Comparison of ENCODE assay signal across 1 cellular context in the genomic region with DNA sequence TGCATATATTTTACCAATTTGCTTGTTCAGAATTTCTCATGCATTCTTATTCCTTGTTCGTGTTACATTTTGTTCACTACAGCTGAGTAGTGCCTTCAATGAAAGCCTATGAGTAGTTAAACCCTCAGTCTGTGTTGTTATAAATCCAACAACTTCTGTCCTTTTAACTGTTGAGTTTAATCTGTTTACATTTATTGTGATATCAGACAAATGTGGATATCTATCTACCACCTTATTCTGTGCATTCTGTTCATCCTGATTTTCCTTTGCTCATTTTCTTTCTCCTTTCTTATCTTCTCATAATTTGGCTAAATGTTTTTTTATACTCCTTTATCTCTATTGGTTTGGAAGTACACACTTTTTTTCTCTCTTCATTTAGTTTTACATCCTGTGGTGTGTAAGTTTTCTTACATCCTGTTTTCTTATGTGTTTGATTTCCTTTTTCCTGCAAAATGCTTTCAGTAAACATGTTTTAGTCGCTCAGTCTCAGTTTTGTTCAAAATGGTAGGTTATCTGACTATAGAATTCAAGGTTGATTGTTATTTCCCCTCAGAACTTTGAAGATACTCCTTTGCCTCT.
TF ChIP-seq lines count a peak whose summit lies in the region.

No MANE protein-coding gene starts in this region.

TF ChIP-seq in K562, 482 proteins besides CTCF, POLR2A, EP300 and RAD21:
- TF ChIP-seq, protein P1, sequence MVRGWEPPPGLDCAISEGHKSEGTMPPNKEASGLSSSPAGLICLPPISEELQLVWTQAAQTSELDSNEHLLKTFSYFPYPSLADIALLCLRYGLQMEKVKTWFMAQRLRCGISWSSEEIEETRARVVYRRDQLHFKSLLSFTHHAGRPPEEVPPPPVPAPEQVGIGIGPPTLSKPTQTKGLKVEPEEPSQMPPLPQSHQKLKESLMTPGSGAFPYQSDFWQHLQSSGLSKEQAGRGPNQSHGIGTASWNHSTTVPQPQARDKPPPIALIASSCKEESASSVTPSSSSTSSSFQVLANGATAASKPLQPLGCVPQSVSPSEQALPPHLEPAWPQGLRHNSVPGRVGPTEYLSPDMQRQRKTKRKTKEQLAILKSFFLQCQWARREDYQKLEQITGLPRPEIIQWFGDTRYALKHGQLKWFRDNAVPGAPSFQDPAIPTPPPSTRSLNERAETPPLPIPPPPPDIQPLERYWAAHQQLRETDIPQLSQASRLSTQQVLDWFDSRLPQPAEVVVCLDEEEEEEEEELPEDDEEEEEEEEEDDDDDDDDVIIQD (CRISPR knock-in tag; IDR thresholded peaks at IDR 0.05) = no peak
- TF ChIP-seq, protein P2, sequence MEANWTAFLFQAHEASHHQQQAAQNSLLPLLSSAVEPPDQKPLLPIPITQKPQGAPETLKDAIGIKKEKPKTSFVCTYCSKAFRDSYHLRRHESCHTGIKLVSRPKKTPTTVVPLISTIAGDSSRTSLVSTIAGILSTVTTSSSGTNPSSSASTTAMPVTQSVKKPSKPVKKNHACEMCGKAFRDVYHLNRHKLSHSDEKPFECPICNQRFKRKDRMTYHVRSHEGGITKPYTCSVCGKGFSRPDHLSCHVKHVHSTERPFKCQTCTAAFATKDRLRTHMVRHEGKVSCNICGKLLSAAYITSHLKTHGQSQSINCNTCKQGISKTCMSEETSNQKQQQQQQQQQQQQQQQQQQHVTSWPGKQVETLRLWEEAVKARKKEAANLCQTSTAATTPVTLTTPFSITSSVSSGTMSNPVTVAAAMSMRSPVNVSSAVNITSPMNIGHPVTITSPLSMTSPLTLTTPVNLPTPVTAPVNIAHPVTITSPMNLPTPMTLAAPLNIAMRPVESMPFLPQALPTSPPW (CRISPR knock-in tag; IDR thresholded peaks at IDR 0.05) = 0 out of 2 replicates have a peak, but pooled peaks have one; percentile 12
- TF ChIP-seq, protein P3, sequence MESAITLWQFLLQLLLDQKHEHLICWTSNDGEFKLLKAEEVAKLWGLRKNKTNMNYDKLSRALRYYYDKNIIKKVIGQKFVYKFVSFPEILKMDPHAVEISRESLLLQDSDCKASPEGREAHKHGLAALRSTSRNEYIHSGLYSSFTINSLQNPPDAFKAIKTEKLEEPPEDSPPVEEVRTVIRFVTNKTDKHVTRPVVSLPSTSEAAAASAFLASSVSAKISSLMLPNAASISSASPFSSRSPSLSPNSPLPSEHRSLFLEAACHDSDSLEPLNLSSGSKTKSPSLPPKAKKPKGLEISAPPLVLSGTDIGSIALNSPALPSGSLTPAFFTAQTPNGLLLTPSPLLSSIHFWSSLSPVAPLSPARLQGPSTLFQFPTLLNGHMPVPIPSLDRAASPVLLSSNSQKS (CRISPR knock-in tag; IDR thresholded peaks at IDR 0.05) = no peak
- TF ChIP-seq ZNF507 (tag; conservative IDR thresholded peaks at IDR 0.05) = peak; percentile 92
